Comparison of ENCODE assay signal across 23 cellular contexts in the genomic region with DNA sequence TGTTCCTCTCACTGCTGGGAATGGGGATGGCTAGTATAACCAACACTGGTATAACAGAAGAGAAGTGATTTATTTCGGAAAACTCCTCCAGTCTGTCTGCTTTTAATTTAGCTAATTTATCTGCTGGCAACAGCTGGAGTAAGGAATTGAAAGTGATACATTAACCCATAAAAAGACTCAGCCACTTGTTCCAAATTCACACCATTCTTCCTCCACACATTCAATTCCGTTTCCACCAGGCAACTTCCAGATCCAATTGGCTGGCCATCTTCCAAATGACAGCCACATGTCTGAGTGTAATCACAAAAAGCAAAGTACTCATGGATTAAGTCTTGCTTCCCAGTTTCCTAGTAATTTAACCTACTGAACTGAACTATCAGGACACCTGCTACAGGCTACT.
DNase-seq lines count a peak whose midpoint lies in the region; ATAC-seq, FAIRE-seq and TF ChIP-seq lines count a peak whose summit lies in the region.
"Had no signal": no experiment of that assay in that cellular context is flagged by ENCODE, and none has a peak within 500 bp of the region (broad histone marks: within the 10 kb centered on the region; RNA-seq: fewer than 3 reads in every experiment).

No MANE protein-coding gene starts in this region.

- peaks cover 0 to 8% (median 0%) of the 10 kb centered on the region in 5 experiments for H3K9me3 Mint-ChIP-seq in brain

- peak overlapping the region in 4 of 5 experiments; percentile 3 to 64 (median 36) for H3K27ac Mint-ChIP-seq in brain

- POLR2A ChIA-PET in HEK293 (lab: Yijun Ruan, JAX), result no interaction called here

- H3K4me3 ChIP-seq in HEK293 (ENCODE audit: low read depth, low read length) (no peak overlapping the region), small intestine (ENCODE audit: low read depth in 1 of 2, low read length in 2 of 2) (no peak overlapping the region), Peyer's patch (no peak overlapping the region)
- H3K4me3 ChIP-seq: MG63 had no signal

- 43 to 49% (median 48%) methylated on average over 2 of the region's 2 CpGs for WGBS in small intestine, 3 donors

- H3K27me3 ChIP-seq in small intestine (ENCODE audit: control insufficient read depth in 2 of 2, insufficient read depth in 2 of 2, low read length in 2 of 2) (no peaks in the 10 kb centered on the region), Peyer's patch (no peaks in the 10 kb centered on the region)
- H3K27me3 ChIP-seq: MG63 had no signal

- DNase-seq in DMS 273 (lab: John Stamatoyannopoulos, UW; ENCODE audit: unreplicated experiment) (peak; percentile 12), DMS 273 treated with DMSO at 0.1 percent for 48 hours (lab: John Stamatoyannopoulos, UW) (no peak), small intestine (peak; percentile 31), Peyer's patch (no peak)
- DNase-seq in NK-92 treated with Interleukin-12 subunit alpha and Interleukin-12 subunit beta, amount 100 ng/mL, for 24 hours (lab: John Stamatoyannopoulos, UW), result no peak
- DNase-seq: COR-L47, DND-41, MG63, NCI-H1092 treated with DMSO at 0.1 percent for 48 hours, NCI-H187, NCI-H2171 treated with DMSO at 0.1 percent for 48 hours, NCI-H510A treated with DMSO at 0.1 percent for 48 hours, Right ventricle myocardium superior, T-helper 2 cell had no signal

- no peak overlapping the region for H3K4me3 Mint-ChIP-seq in brain

- no peak for TF ChIP-seq POLR2A in Peyer's patch (IDR thresholded peaks at IDR 0.05)

- no peaks in the 10 kb centered on the region for H3K27me3 Mint-ChIP-seq in brain

- H3K36me3 Mint-ChIP-seq in brain, result peaks cover 93% of the 10 kb centered on the region

- CTCF ChIA-PET in HEK293 (lab: Yijun Ruan, JAX), result interaction anchor here (6.6 kb wide), 1 partner anchor 496 kb away, joined by 66 read pairs; no protein-coding TSS in a partner anchor

- H3K27ac ChIP-seq in HEK293 (ENCODE audit: extremely low read depth, low read depth, low read length) (no peak overlapping the region), small intestine (ENCODE audit: low read depth in 1 of 2, low read length in 1 of 2) (no peak overlapping the region), Peyer's patch (no peak overlapping the region)
- H3K27ac ChIP-seq: 22Rv1, C4-2B, KMS-11 had no signal

- H3K9me3 ChIP-seq in HEK293 (ENCODE audit: control insufficient read depth, insufficient read depth, low read depth, low read length) (no peaks in the 10 kb centered on the region), small intestine (ENCODE audit: control insufficient read depth, low read depth) (no peaks in the 10 kb centered on the region), Peyer's patch (no peaks in the 10 kb centered on the region)
- H3K9me3 ChIP-seq: MG63 had no signal

- no peak for TF ChIP-seq CTCF in HEK293 (tag by site-specific recombination; IDR thresholded peaks at IDR 0.05)
- TF ChIP-seq CTCF in brain (conservative IDR thresholded peaks at IDR 0.05), result no peak
- TF ChIP-seq CTCF in Peyer's patch (IDR thresholded peaks at IDR 0.05), result no peak

- H3K4me1 ChIP-seq in HEK293 (ENCODE audit: control insufficient read depth, insufficient read depth, low read length) (no peaks in the 10 kb centered on the region), small intestine (ENCODE audit: control insufficient read depth in 2 of 2, insufficient read depth in 1 of 2, low read depth in 1 of 2, low read length in 1 of 2) (no peaks in the 10 kb centered on the region), Peyer's patch (no peaks in the 10 kb centered on the region)

- H3K4me1 Mint-ChIP-seq in brain, result peaks cover 28% of the 10 kb centered on the region

- no peak for ATAC-seq in GM18909 (IDR thresholded peaks at IDR 0.05; ENCODE audit: poor library complexity, unreplicated experiment)
- ATAC-seq: HepG2, Panc1 had no signal

- peaks cover 11 to 23% of the 10 kb centered on the region in 2 experiments for H3K36me3 ChIP-seq in HEK293 (ENCODE audit: control insufficient read depth in 2 of 2, insufficient read depth in 1 of 2, low read length in 2 of 2)
- no peaks in the 10 kb centered on the region for H3K36me3 ChIP-seq in small intestine (ENCODE audit: control insufficient read depth in 2 of 2, insufficient read depth in 2 of 2, low read length in 2 of 2)
- peaks cover 0 to 49% (median 0%) of the 10 kb centered on the region in 3 donors for H3K36me3 ChIP-seq in Peyer's patch

- no peak for FAIRE-seq in small intestine (lab: Jason Lieb, UNC)
- FAIRE-seq: H1, HepG2 had no signal

TF ChIP-seq in HEK293, 187 proteins besides CTCF, POLR2A, EP300 and RAD21:
- TF ChIP-seq ZNF121 (tag by site-specific recombination; IDR thresholded peaks at IDR 0.05) (no peak), ZNF311 (tag by site-specific recombination; IDR thresholded peaks at IDR 0.05; ENCODE audit: borderline replicate concordance) (no peak), ZNF157 (tag by site-specific recombination; IDR thresholded peaks at IDR 0.05) (no peak), ZNF18 (tag by site-specific recombination; IDR thresholded peaks at IDR 0.05) (peak; percentile 64; the same call in 1 of the 2 replicates), ZNF521 (tag by site-specific recombination; IDR thresholded peaks at IDR 0.05) (no peak)

Comparison
In these comparisons a context has a peak if more than half of its experiments do, and no peak if none do; other contexts are left out.
1. DNase-seq: peak in DMS 273 (single experiment) and small intestine (single experiment); none in DMS 273 treated with DMSO at 0.1 percent for 48 hours (single experiment), Peyer's patch (0 of 3) and NK-92 treated with Interleukin-12 subunit alpha and Interleukin-12 subunit beta, amount 100 ng/mL, for 24 hours (single experiment).